Comparison of ENCODE assay signal across 12 cellular contexts in the genomic region with DNA sequence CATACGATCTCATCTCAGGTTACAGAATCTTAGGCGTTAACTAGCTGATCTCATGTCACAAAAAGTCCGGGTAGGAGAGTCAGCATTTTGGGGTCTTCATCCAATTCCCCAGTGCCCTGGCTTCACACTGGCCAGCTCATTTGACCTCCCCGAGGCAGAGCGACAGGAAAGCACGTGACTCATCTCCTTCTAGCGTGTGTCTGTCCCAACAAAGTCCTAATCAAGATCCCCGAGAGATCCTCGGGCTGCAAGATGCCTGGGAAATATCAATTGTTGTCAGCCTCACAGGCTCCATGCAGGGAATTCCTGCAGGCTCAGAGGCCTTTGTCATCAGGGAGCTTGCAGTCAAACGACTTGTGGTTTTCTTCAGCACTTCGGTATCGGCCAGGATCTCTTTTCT. TPM values are rescaled to one million over a fixed set of nuclear protein-coding genes. Genes with fewer than 3 reads are reported as not detected.
DNase-seq lines count a peak whose midpoint lies in the region; ATAC-seq, FAIRE-seq and TF ChIP-seq lines count a peak whose summit lies in the region.
"Had no signal": no experiment of that assay in that cellular context is flagged by ENCODE, and none has a peak within 500 bp of the region (broad histone marks: within the 10 kb centered on the region; RNA-seq: fewer than 3 reads in every experiment).

No MANE protein-coding gene starts in this region.

- peak overlapping the region; percentile 17 for H3K4me3 Mint-ChIP-seq in astrocyte (ENCODE audit: unreplicated experiment)
- no peak overlapping the region for H3K4me3 Mint-ChIP-seq in immature natural killer cell

- H3K9ac ChIP-seq in astrocyte (ENCODE audit: low read length): peak overlapping the region; percentile 46

- H3K79me2 ChIP-seq in astrocyte (ENCODE audit: insufficient read depth, low read length): no peaks in the 10 kb centered on the region
- no peaks in the 10 kb centered on the region for H3K79me2 ChIP-seq in hepatocyte

- H3K27me3 ChIP-seq in astrocyte (ENCODE audit: insufficient read depth, low read length) (no peaks in the 10 kb centered on the region), hepatocyte (no peaks in the 10 kb centered on the region), testis (no peaks in the 10 kb centered on the region)

- H3K4me3 ChIP-seq in HEK293 (ENCODE audit: low read depth, low read length) (no peak overlapping the region), astrocyte (ENCODE audit: insufficient read depth, low read depth, low read length) (peak overlapping the region; percentile 5), hepatocyte (no peak overlapping the region), testis (no peak overlapping the region)
- H3K4me3 ChIP-seq: HAP-1 had no signal

- FAIRE-seq in astrocyte (lab: Jason Lieb, UNC): peak; percentile 86

- CTCF ChIA-PET in HEK293 (lab: Yijun Ruan, JAX): interaction anchor here (0.6 to 3.6 kb wide), 7 partner anchors 10 to 741 kb away, joined by 3 to 19 read pairs (median 4); no protein-coding TSS in a partner anchor

- ATAC-seq in HG02642 (IDR thresholded peaks at IDR 0.05; ENCODE audit: poor library complexity, unreplicated experiment): no peak

- WGBS in hepatocyte (ENCODE audit: low lambda C conversion rate, missing lambda C conversion rate): 23% methylated on average over 12 of the region's 12 CpGs
- 46 to 58% methylated on average over 12 of the region's 12 CpGs for WGBS in testis, 2 donors

- peak overlapping the region; percentile 61 for H3K4me2 ChIP-seq in astrocyte (ENCODE audit: low read length)
- H3K4me2 ChIP-seq in hepatocyte: peak overlapping the region; percentile 47

- no peaks in the 10 kb centered on the region for H3K36me3 ChIP-seq in HEK293 (ENCODE audit: control insufficient read depth in 2 of 2, insufficient read depth in 1 of 2, low read length in 2 of 2)
- no peaks in the 10 kb centered on the region for H3K36me3 ChIP-seq in astrocyte (ENCODE audit: insufficient read depth, low read length)
- no peaks in the 10 kb centered on the region for H3K36me3 ChIP-seq in hepatocyte (replicated peaks; ENCODE audit: insufficient read depth, low read depth)
- H3K36me3 ChIP-seq in testis (ENCODE audit: low read depth, missing control alignments): no peaks in the 10 kb centered on the region
- H3K36me3 ChIP-seq: HAP-1 had no signal

- POLR2A ChIA-PET in HEK293 (lab: Yijun Ruan, JAX): no interaction called here

- TF ChIP-seq POLR2A in testis (IDR thresholded peaks at IDR 0.05): no peak

- DNase-seq in astrocyte (ENCODE audit: low read depth) (peak; percentile 84), hepatocyte (ENCODE audit: low spot score) (peak; percentile 73), testis (peak; percentile 12), immature natural killer cell (no peak), GM20000 (ENCODE audit: low spot score) (no peak)
- DNase-seq: DMS53; effector memory CD4-positive, alpha-beta T cell; NCI-H1694 had no signal

- H3K9me3 ChIP-seq in HEK293 (ENCODE audit: control insufficient read depth, insufficient read depth, low read depth, low read length) (no peaks in the 10 kb centered on the region), astrocyte (ENCODE audit: insufficient read depth, low read depth, low read length) (no peaks in the 10 kb centered on the region), hepatocyte (ENCODE audit: low read depth) (no peaks in the 10 kb centered on the region), testis (no peaks in the 10 kb centered on the region)
- H3K9me3 ChIP-seq: HAP-1 had no signal

- H3K27me3 Mint-ChIP-seq in astrocyte (ENCODE audit: low read depth, unreplicated experiment): no peaks in the 10 kb centered on the region
- H3K27me3 Mint-ChIP-seq in immature natural killer cell (ENCODE audit: low read depth in 3 of 3): peaks cover 0 to 3% (median 2%) of the 10 kb centered on the region in 3 donors

- H3K4me1 Mint-ChIP-seq in astrocyte (ENCODE audit: low read depth, unreplicated experiment): peaks cover 34% of the 10 kb centered on the region
- H3K4me1 Mint-ChIP-seq in immature natural killer cell: no peaks in the 10 kb centered on the region

- H4K20me1 ChIP-seq in astrocyte (ENCODE audit: insufficient read depth, low read length): no peaks in the 10 kb centered on the region
- no peaks in the 10 kb centered on the region for H4K20me1 ChIP-seq in hepatocyte (ENCODE audit: insufficient read depth, poor library complexity, severe bottlenecking)

- H3K4me1 ChIP-seq in HEK293 (ENCODE audit: control insufficient read depth, insufficient read depth, low read length) (no peaks in the 10 kb centered on the region), astrocyte (ENCODE audit: insufficient read depth, low read length) (peaks cover 31% of the 10 kb centered on the region), hepatocyte (ENCODE audit: insufficient read depth) (peaks cover 9% of the 10 kb centered on the region), testis (peaks cover 3% of the 10 kb centered on the region)
- H3K4me1 ChIP-seq: HAP-1 had no signal

- peak overlapping the region; percentile 88 for H3K27ac Mint-ChIP-seq in astrocyte (ENCODE audit: unreplicated experiment)
- no peak overlapping the region for H3K27ac Mint-ChIP-seq in immature natural killer cell

- intact Hi-C loops in testis (cut with DNase I; ENCODE audit: low total_unique reads): no loop called here

- H3K9me3 Mint-ChIP-seq in astrocyte (ENCODE audit: unreplicated experiment): no peaks in the 10 kb centered on the region
- no peaks in the 10 kb centered on the region for H3K9me3 Mint-ChIP-seq in immature natural killer cell

- H3K27ac ChIP-seq in HEK293 (ENCODE audit: extremely low read depth, low read depth, low read length) (no peak overlapping the region), astrocyte (ENCODE audit: low read depth, low read length) (peak overlapping the region; percentile 52), hepatocyte (peak overlapping the region; percentile 63), testis (no peak overlapping the region)
- H3K27ac ChIP-seq: HL-60 had no signal

- H2AFZ ChIP-seq in astrocyte (ENCODE audit: low read depth, low read length) (no peak overlapping the region), hepatocyte (no peak overlapping the region)

- H3K9me2 ChIP-seq in hepatocyte (replicated peaks; ENCODE audit: insufficient read depth): no peaks in the 10 kb centered on the region

- no peaks in the 10 kb centered on the region for H3K36me3 Mint-ChIP-seq in astrocyte (ENCODE audit: low read depth, unreplicated experiment)
- peaks cover 0 to 4% (median 4%) of the 10 kb centered on the region in 3 donors for H3K36me3 Mint-ChIP-seq in immature natural killer cell

- TF ChIP-seq CTCF in HEK293 (tag by site-specific recombination; IDR thresholded peaks at IDR 0.05) (no peak), astrocyte (IDR thresholded peaks at IDR 0.05; ENCODE audit: insufficient read depth, low read depth, low read length) (no peak), hepatocyte (IDR thresholded peaks at IDR 0.05; ENCODE audit: poor library complexity) (no peak), testis (IDR thresholded peaks at IDR 0.05) (no peak), GM20000 (IDR thresholded peaks at IDR 0.05; ENCODE audit: extremely low read depth, missing control alignments) (no peak)

TF ChIP-seq in HEK293, 187 proteins besides CTCF, POLR2A, EP300 and RAD21:
- peak; percentile 82 for TF ChIP-seq ZNF335 (tag by site-specific recombination; conservative IDR thresholded peaks at IDR 0.05)
- TF ChIP-seq ZIC2 (tag by site-specific recombination; IDR thresholded peaks at IDR 0.05): peak; percentile 85
- 0 out of 2 replicates have a peak, but pooled peaks have one; percentile 26 for TF ChIP-seq SCRT2 (tag by site-specific recombination; IDR thresholded peaks at IDR 0.05)
- peak; percentile 92 for TF ChIP-seq ZBTB17 (tag by site-specific recombination; IDR thresholded peaks at IDR 0.05)
- no peak for TF ChIP-seq ZFP41 (tag by site-specific recombination; IDR thresholded peaks at IDR 0.05; ENCODE audit: borderline replicate concordance)
- TF ChIP-seq ZNF239 (tag by site-specific recombination; IDR thresholded peaks at IDR 0.05): no peak
TF ChIP-seq in HEK293: peak in this region for 4.

RNA-seq across cellular contexts. Expression of gene ZNF664, which starts 57.5 kb away (rescaled TPM):
- total RNA-seq in astrocyte (67.3 and 67.6 TPM in 2 replicates), hepatocyte (63.9 and 80.4 TPM in 2 replicates), testis (10 to 100 TPM; 55.9 to 69.6 TPM)
- polyA plus RNA-seq in hepatocyte (13.5 and 17.6 TPM in 2 replicates), testis (ENCODE audit: insufficient read depth, low read depth, low replicate concordance) (63.4 TPM), immature natural killer cell (10 to 100 TPM in 1 of 3 donors, 1 to 10 TPM in 2; 2.1 to 12.9 (median 8.2) TPM)

RNA-seq across cellular contexts. Expression of gene CCDC92, which starts 57.9 kb away (rescaled TPM):
- total RNA-seq in astrocyte: 38.9 and 39.8 TPM in 2 replicates
- total RNA-seq in hepatocyte: 12.8 and 16.9 TPM in 2 replicates
- polyA plus RNA-seq in hepatocyte: 58.8 and 60.2 TPM in 2 replicates
- total RNA-seq in testis: 10 to 100 TPM; 63.6 to 79.1 TPM
- 140 TPM for polyA plus RNA-seq in testis (ENCODE audit: insufficient read depth, low read depth, low replicate concordance)
- polyA plus RNA-seq in immature natural killer cell: 10 to 100 TPM; 24.6 to 44.9 (median 25.1) TPM

Comparison
In these comparisons a context has a peak if more than half of its experiments do, and no peak if none do; other contexts are left out.
1. H3K27ac ChIP-seq: peak in astrocyte (single experiment) and hepatocyte (single experiment); none in HEK293 (single experiment) and testis (0 of 2).
2. DNase-seq: peak in astrocyte (single experiment), hepatocyte (single experiment) and testis (single experiment); none in immature natural killer cell (0 of 3) and GM20000 (single experiment).